ENCODE assay signal across 34 cellular contexts in genomic region chr13:73250061-73250460, GRCh38.
"Had no signal": no experiment of that assay in that cellular context is flagged by ENCODE, and none has a peak within 500 bp of the region (broad histone marks: within the 10 kb centered on the region; RNA-seq: fewer than 3 reads in every experiment).

No MANE protein-coding gene starts in this region.

- H3K4me1 Mint-ChIP-seq: activated B cell treated with CpG ODN at 0.5 μM for 24 hours; activated naive CD4-positive, alpha-beta T cell treated with anti-CD3 and anti-CD28 coated beads, Interleukin-2, amount 10 ng/mL, durations not matched to agents 7 days and 5 days; activated naive CD8-positive, alpha-beta T cell treated with anti-CD3 and anti-CD28 coated beads, Interleukin-2, amount 50 U/mL, for 24 hours; central memory CD8-positive, alpha-beta T cell had no signal

- H3K27me3 ChIP-seq: brain microvascular endothelial cell, cardiac muscle cell, MG63 had no signal

- H3K27me3 Mint-ChIP-seq: activated B cell treated with CpG ODN at 0.5 μM for 24 hours; activated CD4-positive, alpha-beta memory T cell treated with anti-CD3 and anti-CD28 coated beads for 36 hours; activated naive CD8-positive, alpha-beta T cell; activated naive CD8-positive, alpha-beta T cell treated with anti-CD3 and anti-CD28 coated beads, Interleukin-2, amount 50 U/mL, for 24 hours had no signal

- H2AFZ ChIP-seq: PC-9 had no signal

- H3K36me3 Mint-ChIP-seq: activated CD4-positive, alpha-beta memory T cell treated with anti-CD3 and anti-CD28 coated beads for 36 hours; activated naive CD4-positive, alpha-beta T cell treated with anti-CD3 and anti-CD28 coated beads, Interleukin-2, amount 10 ng/mL, durations not matched to agents 7 days and 5 days; activated naive CD8-positive, alpha-beta T cell had no signal

- H3K27ac Mint-ChIP-seq: activated B cell treated with CpG ODN at 0.5 μM for 24 hours; activated CD4-positive, alpha-beta memory T cell treated with anti-CD3 and anti-CD28 coated beads for 36 hours; activated naive CD4-positive, alpha-beta T cell treated with anti-CD3 and anti-CD28 coated beads, Interleukin-2, amount 10 ng/mL, durations not matched to agents 7 days and 5 days; activated naive CD8-positive, alpha-beta T cell; activated naive CD8-positive, alpha-beta T cell treated with anti-CD3 and anti-CD28 coated beads, Interleukin-2, amount 50 U/mL, for 24 hours had no signal

- ATAC-seq: activated naive CD8-positive, alpha-beta T cell treated with anti-CD3 and anti-CD28 coated beads, Interleukin-2, amount 50 U/mL, for 24 hours had no signal

- H3K9me3 Mint-ChIP-seq: activated B cell treated with CpG ODN at 0.5 μM for 24 hours; activated CD4-positive, alpha-beta memory T cell treated with anti-CD3 and anti-CD28 coated beads for 36 hours; activated naive CD4-positive, alpha-beta T cell treated with anti-CD3 and anti-CD28 coated beads, Interleukin-2, amount 10 ng/mL, durations not matched to agents 7 days and 5 days; activated naive CD8-positive, alpha-beta T cell treated with anti-CD3 and anti-CD28 coated beads, Interleukin-2, amount 50 U/mL, for 24 hours; central memory CD8-positive, alpha-beta T cell had no signal

- H3K9me3 ChIP-seq: MG63 had no signal

- H3K36me3 ChIP-seq: brain microvascular endothelial cell, cardiac muscle cell, MG63 had no signal

- DNase-seq: activated B cell treated with CpG ODN at 0.5 μM for 24 hours; activated CD4-positive, alpha-beta memory T cell treated with anti-CD3 and anti-CD28 coated beads for 36 hours; activated CD4-positive, alpha-beta T cell treated with anti-CD3 and anti-CD28 coated beads for 4 hours; activated CD4-positive, alpha-beta T cell treated with anti-CD3 and anti-CD28 coated beads, Interleukin-2, amount 50 U/mL, for 1 hour; activated CD4-positive, CD25-positive, alpha-beta regulatory T cell treated with anti-CD3 and anti-CD28 coated beads, Interleukin-2, amount 50 U/mL, for 72 hours; activated CD8-positive, alpha-beta memory T cell treated with anti-CD3 and anti-CD28 coated beads, Interleukin-2, amount 50 U/mL, for 48 hours; activated effector memory CD4-positive, alpha-beta T cell treated with Interleukin-2 at 50 U/mL for 16 hours; activated naive CD4-positive, alpha-beta T cell treated with anti-CD3 and anti-CD28 coated beads, Interleukin-2, amount 10 ng/mL, durations not matched to agents 7 days and 5 days; activated naive CD8-positive, alpha-beta T cell treated with anti-CD3 and anti-CD28 coated beads, Interleukin-2, amount 50 U/mL, for 24 hours; activated T-cell treated with anti-CD3 and anti-CD28 coated beads, Interleukin-2, amount 50 U/mL, for 48 hours; aorta; brain microvascular endothelial cell; Karpas-422; MG63; NCI-H1092; NCI-H1436 treated with DMSO at 0.1 percent for 48 hours; NCI-H1694 treated with DMSO at 0.1 percent for 48 hours; NCI-H2029; NCI-H345; NCI-H510A; NCI-H526; NCI-H748 treated with DMSO at 0.1 percent for 48 hours; PC-9; Right ventricle myocardium superior; SW 1271; T-helper 1 cell; T-helper 2 cell; T-helper 9 cell had no signal

- FAIRE-seq: RCC 7860 had no signal

- H3K4me3 ChIP-seq: cardiac muscle cell, MG63, PC-9 had no signal

- H3K4me3 Mint-ChIP-seq: activated B cell treated with CpG ODN at 0.5 μM for 24 hours; activated CD4-positive, alpha-beta memory T cell treated with anti-CD3 and anti-CD28 coated beads for 36 hours; activated naive CD4-positive, alpha-beta T cell treated with anti-CD3 and anti-CD28 coated beads, Interleukin-2, amount 10 ng/mL, durations not matched to agents 7 days and 5 days; activated naive CD8-positive, alpha-beta T cell; activated naive CD8-positive, alpha-beta T cell treated with anti-CD3 and anti-CD28 coated beads, Interleukin-2, amount 50 U/mL, for 24 hours; central memory CD8-positive, alpha-beta T cell had no signal

- H3K27ac ChIP-seq: brain microvascular endothelial cell, cardiac muscle cell, RWPE1, VCaP had no signal
